ENCODE assay signal across 8 cellular contexts in genomic region chr10:16519908-16520861, GRCh38. TPM values are rescaled to one million over a fixed set of nuclear protein-coding genes. Genes with fewer than 3 reads are reported as not detected.
DNase-seq lines count a peak whose midpoint lies in the region; ATAC-seq, FAIRE-seq and TF ChIP-seq lines count a peak whose summit lies in the region.

No MANE protein-coding gene starts in this region.

- peak overlapping the region; percentile 33 for H3K4me3 ChIP-seq in colonic mucosa
- peak overlapping the region; percentile 56 for H3K4me3 ChIP-seq in trophoblast cell (ENCODE audit: low read depth, low read length)

- no peak overlapping the region for H3K4ac ChIP-seq in trophoblast cell (ENCODE audit: low read depth, low read length)

- no peak for TF ChIP-seq POLR2A in H54 (IDR thresholded peaks at IDR 0.05; ENCODE audit: low read depth, low read length)

- no peak overlapping the region for H2BK120ac ChIP-seq in trophoblast cell (ENCODE audit: insufficient read depth, low read length, poor library complexity)

- no peak overlapping the region for H3K27ac ChIP-seq in colonic mucosa
- H3K27ac ChIP-seq in trophoblast cell (ENCODE audit: low read depth, low read length): no peak overlapping the region

- peak overlapping the region; percentile 92 for H3K4me2 ChIP-seq in trophoblast cell (ENCODE audit: low read length)

- H3K36me3 ChIP-seq in colonic mucosa (no peaks in the 10 kb centered on the region), trophoblast cell (ENCODE audit: control insufficient read depth in 1 of 2, insufficient read depth in 2 of 2, low read length in 2 of 2) (no peaks in the 10 kb centered on the region)

- H3K4me1 ChIP-seq in colonic mucosa (no peaks in the 10 kb centered on the region), trophoblast cell (ENCODE audit: control insufficient read depth in 1 of 2, insufficient read depth in 2 of 2, low read length in 2 of 2) (peaks cover 18% of the 10 kb centered on the region in 2 experiments)

- no peak overlapping the region for H2BK12ac ChIP-seq in trophoblast cell (ENCODE audit: low read length)

- intact Hi-C loops in colonic mucosa (cut with DNase I): no loop called here

- H3K9ac ChIP-seq in colonic mucosa (ENCODE audit: low read depth in 2 of 2, low read length in 2 of 2) (no peak overlapping the region), trophoblast cell (ENCODE audit: low read length) (no peak overlapping the region)

- H4K8ac ChIP-seq in trophoblast cell (ENCODE audit: low read depth, low read length): peak overlapping the region; percentile 24

- H3K79me2 ChIP-seq in trophoblast cell (ENCODE audit: control insufficient read depth, insufficient read depth, low read length, poor library complexity): peaks cover 1% of the 10 kb centered on the region

- H4K91ac ChIP-seq in trophoblast cell (ENCODE audit: low read depth, low read length): peak overlapping the region; percentile 22

- no peak overlapping the region for H2AK5ac ChIP-seq in trophoblast cell (ENCODE audit: low read length)

- no peak for FAIRE-seq in H54 (lab: Jason Lieb, UNC)

- H2AFZ ChIP-seq in trophoblast cell (ENCODE audit: insufficient read depth, low read length, poor library complexity): peak overlapping the region; percentile 30

- ATAC-seq in GM19438 (IDR thresholded peaks at IDR 0.05; ENCODE audit: low read depth, unreplicated experiment) (peak; percentile 23), HG03432 (IDR thresholded peaks at IDR 0.05; ENCODE audit: unreplicated experiment) (peak; percentile 39)

- H3K79me1 ChIP-seq in trophoblast cell (ENCODE audit: low read length): no peaks in the 10 kb centered on the region

- DNase-seq in Daoy (ENCODE audit: low read depth) (peak; percentile 10), colonic mucosa (no peak), trophoblast cell (no peak), H54 (ENCODE audit: insufficient read length, low spot score) (no peak), NOMO-1 treated with DMSO at 0.1 percent for 48 hours (lab: John Stamatoyannopoulos, UW; ENCODE audit: unreplicated experiment) (no peak), NCI-H2029 treated with DMSO at 0.1 percent for 48 hours (lab: John Stamatoyannopoulos, UW) (no peak)

- TF ChIP-seq CTCF in colonic mucosa (IDR thresholded peaks at IDR 0.05): no peak

- no peak overlapping the region for H3K23ac ChIP-seq in trophoblast cell (ENCODE audit: low read length)

- no CpG with 5 or more reads among the region's 104 CpGs for WGBS in trophoblast cell (ENCODE audit: extremely low coverage, insufficient coverage, insufficient read length)

- H3K18ac ChIP-seq in trophoblast cell (ENCODE audit: low read length): no peak overlapping the region

- H3K9me3 ChIP-seq in colonic mucosa (no peaks in the 10 kb centered on the region), trophoblast cell (ENCODE audit: insufficient read depth, low read depth, low read length) (no peaks in the 10 kb centered on the region)

- H3K27me3 ChIP-seq in colonic mucosa (peaks cover 19% of the 10 kb centered on the region), trophoblast cell (ENCODE audit: insufficient read depth, low read length) (peaks cover 35% of the 10 kb centered on the region)

- H4K12ac ChIP-seq in trophoblast cell (ENCODE audit: low read depth, low read length): no peak overlapping the region

- H3K14ac ChIP-seq in trophoblast cell (ENCODE audit: low read length): peak overlapping the region; percentile 26

- no peak overlapping the region for H2BK5ac ChIP-seq in trophoblast cell (ENCODE audit: low read depth, low read length, poor library complexity)

RNA-seq across cellular contexts. Expression of gene C1QL3, which starts 1.5 kb away (rescaled TPM):
- total RNA-seq in Daoy (2014; rRNA removed; shearing (Covaris generic)): not detected in 2 replicates
- total RNA-seq in colonic mucosa: not detected
- 0.61 and 0.75 TPM in 2 replicates for polyA plus RNA-seq in trophoblast cell (2013)
